In the genomic region with DNA sequence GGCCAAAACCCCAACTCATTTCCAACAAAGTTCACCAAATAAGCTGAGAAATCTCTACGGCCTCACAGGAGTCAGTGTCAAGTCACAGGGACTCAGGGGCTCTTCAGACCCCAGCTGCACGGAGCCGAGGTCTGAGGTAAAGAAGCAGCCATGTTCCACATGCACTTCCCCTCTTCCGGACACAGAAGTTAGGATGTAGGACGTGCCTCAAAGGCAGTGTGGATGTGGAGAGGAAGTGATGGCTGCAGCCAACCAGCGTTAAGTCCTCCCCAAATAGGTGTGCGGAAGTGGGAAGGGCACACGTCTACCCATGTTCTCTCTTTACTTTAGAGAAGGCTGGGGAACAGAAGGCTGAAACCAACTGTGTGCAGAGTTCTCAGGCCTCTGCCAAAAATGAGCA, we compare ENCODE assay signal across 1 cellular context.
A peak's percentile ranks its signal among the peaks of the same experiment; 100 is the strongest.
TF ChIP-seq lines count a peak whose summit lies in the region.

No MANE protein-coding gene starts in this region.

TF ChIP-seq in GM12878, 131 proteins besides CTCF, POLR2A, EP300 and RAD21:
- TF ChIP-seq CBFB (IDR thresholded peaks at IDR 0.05; ENCODE audit: low read depth) (no peak), LARP7 (IDR thresholded peaks at IDR 0.05) (0 out of 2 replicates have a peak, but pooled peaks have one; percentile 28), YY1 (IDR thresholded peaks at IDR 0.05; ENCODE audit: low read depth, low read length) (peak; percentile 50; the same call in 1 of the 2 replicates), PML (IDR thresholded peaks at IDR 0.05; ENCODE audit: low read length) (0 out of 2 replicates have a peak, but pooled peaks have one; percentile 6), EGR1 (IDR thresholded peaks at IDR 0.05; ENCODE audit: borderline replicate concordance in 1 of 2, low read depth in 2 of 2, low read length in 2 of 2) (peak in 1 of 2 experiments; percentile 5; a peak in 1 of 3 replicates), ZNF207 (IDR thresholded peaks at IDR 0.05; ENCODE audit: borderline replicate concordance) (0 out of 2 replicates have a peak, but pooled peaks have one; percentile 9), SPI1 (IDR thresholded peaks at IDR 0.05; ENCODE audit: borderline replicate concordance, insufficient read depth, low read depth, low read length) (peak; percentile 86; the same call in 1 of the 2 replicates), BHLHE40 (IDR thresholded peaks at IDR 0.05; ENCODE audit: borderline replicate concordance in 1 of 2, low read depth in 2 of 2, low read length in 1 of 2) (peak in 1 of 2 experiments; percentile 52; a peak in 2 of 4 replicates), IKZF2 (IDR thresholded peaks at IDR 0.05) (peak in 1 of 2 experiments; percentile 4; a peak in 2 of 4 replicates), MTA3 (IDR thresholded peaks at IDR 0.05; ENCODE audit: borderline replicate concordance, low read length) (peak; percentile 30; the same call in 1 of the 2 replicates), SMARCA5 (IDR thresholded peaks at IDR 0.05) (peak; percentile 80; the same call in 1 of the 2 replicates)
- TF ChIP-seq, protein P1, sequence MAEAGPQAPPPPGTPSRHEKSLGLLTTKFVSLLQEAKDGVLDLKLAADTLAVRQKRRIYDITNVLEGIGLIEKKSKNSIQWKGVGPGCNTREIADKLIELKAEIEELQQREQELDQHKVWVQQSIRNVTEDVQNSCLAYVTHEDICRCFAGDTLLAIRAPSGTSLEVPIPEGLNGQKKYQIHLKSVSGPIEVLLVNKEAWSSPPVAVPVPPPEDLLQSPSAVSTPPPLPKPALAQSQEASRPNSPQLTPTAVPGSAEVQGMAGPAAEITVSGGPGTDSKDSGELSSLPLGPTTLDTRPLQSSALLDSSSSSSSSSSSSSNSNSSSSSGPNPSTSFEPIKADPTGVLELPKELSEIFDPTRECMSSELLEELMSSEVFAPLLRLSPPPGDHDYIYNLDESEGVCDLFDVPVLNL (IDR thresholded peaks at IDR 0.05; ENCODE audit: low read depth, low read length) = no peak
- TF ChIP-seq, protein P2, sequence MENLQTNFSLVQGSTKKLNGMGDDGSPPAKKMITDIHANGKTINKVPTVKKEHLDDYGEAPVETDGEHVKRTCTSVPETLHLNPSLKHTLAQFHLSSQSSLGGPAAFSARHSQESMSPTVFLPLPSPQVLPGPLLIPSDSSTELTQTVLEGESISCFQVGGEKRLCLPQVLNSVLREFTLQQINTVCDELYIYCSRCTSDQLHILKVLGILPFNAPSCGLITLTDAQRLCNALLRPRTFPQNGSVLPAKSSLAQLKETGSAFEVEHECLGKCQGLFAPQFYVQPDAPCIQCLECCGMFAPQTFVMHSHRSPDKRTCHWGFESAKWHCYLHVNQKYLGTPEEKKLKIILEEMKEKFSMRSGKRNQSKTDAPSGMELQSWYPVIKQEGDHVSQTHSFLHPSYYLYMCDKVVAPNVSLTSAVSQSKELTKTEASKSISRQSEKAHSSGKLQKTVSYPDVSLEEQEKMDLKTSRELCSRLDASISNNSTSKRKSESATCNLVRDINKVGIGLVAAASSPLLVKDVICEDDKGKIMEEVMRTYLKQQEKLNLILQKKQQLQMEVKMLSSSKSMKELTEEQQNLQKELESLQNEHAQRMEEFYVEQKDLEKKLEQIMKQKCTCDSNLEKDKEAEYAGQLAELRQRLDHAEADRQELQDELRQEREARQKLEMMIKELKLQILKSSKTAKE (IDR thresholded peaks at IDR 0.05; ENCODE audit: low read depth, poor library complexity, severe bottlenecking) = no peak
- TF ChIP-seq, protein P3, sequence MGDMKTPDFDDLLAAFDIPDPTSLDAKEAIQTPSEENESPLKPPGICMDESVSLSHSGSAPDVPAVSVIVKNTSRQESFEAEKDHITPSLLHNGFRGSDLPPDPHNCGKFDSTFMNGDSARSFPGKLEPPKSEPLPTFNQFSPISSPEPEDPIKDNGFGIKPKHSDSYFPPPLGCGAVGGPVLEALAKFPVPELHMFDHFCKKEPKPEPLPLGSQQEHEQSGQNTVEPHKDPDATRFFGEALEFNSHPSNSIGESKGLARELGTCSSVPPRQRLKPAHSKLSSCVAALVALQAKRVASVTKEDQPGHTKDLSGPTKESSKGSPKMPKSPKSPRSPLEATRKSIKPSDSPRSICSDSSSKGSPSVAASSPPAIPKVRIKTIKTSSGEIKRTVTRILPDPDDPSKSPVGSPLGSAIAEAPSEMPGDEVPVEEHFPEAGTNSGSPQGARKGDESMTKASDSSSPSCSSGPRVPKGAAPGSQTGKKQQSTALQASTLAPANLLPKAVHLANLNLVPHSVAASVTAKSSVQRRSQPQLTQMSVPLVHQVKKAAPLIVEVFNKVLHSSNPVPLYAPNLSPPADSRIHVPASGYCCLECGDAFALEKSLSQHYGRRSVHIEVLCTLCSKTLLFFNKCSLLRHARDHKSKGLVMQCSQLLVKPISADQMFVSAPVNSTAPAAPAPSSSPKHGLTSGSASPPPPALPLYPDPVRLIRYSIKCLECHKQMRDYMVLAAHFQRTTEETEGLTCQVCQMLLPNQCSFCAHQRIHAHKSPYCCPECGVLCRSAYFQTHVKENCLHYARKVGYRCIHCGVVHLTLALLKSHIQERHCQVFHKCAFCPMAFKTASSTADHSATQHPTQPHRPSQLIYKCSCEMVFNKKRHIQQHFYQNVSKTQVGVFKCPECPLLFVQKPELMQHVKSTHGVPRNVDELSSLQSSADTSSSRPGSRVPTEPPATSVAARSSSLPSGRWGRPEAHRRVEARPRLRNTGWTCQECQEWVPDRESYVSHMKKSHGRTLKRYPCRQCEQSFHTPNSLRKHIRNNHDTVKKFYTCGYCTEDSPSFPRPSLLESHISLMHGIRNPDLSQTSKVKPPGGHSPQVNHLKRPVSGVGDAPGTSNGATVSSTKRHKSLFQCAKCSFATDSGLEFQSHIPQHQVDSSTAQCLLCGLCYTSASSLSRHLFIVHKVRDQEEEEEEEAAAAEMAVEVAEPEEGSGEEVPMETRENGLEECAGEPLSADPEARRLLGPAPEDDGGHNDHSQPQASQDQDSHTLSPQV (IDR thresholded peaks at IDR 0.05) = peak; percentile 62
- TF ChIP-seq, protein P4, sequence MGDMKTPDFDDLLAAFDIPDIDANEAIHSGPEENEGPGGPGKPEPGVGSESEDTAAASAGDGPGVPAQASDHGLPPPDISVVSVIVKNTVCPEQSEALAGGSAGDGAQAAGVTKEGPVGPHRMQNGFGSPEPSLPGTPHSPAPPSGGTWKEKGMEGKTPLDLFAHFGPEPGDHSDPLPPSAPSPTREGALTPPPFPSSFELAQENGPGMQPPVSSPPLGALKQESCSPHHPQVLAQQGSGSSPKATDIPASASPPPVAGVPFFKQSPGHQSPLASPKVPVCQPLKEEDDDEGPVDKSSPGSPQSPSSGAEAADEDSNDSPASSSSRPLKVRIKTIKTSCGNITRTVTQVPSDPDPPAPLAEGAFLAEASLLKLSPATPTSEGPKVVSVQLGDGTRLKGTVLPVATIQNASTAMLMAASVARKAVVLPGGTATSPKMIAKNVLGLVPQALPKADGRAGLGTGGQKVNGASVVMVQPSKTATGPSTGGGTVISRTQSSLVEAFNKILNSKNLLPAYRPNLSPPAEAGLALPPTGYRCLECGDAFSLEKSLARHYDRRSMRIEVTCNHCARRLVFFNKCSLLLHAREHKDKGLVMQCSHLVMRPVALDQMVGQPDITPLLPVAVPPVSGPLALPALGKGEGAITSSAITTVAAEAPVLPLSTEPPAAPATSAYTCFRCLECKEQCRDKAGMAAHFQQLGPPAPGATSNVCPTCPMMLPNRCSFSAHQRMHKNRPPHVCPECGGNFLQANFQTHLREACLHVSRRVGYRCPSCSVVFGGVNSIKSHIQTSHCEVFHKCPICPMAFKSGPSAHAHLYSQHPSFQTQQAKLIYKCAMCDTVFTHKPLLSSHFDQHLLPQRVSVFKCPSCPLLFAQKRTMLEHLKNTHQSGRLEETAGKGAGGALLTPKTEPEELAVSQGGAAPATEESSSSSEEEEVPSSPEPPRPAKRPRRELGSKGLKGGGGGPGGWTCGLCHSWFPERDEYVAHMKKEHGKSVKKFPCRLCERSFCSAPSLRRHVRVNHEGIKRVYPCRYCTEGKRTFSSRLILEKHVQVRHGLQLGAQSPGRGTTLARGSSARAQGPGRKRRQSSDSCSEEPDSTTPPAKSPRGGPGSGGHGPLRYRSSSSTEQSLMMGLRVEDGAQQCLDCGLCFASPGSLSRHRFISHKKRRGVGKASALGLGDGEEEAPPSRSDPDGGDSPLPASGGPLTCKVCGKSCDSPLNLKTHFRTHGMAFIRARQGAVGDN (IDR thresholded peaks at IDR 0.05) = peak; percentile 83
- TF ChIP-seq, protein P5, sequence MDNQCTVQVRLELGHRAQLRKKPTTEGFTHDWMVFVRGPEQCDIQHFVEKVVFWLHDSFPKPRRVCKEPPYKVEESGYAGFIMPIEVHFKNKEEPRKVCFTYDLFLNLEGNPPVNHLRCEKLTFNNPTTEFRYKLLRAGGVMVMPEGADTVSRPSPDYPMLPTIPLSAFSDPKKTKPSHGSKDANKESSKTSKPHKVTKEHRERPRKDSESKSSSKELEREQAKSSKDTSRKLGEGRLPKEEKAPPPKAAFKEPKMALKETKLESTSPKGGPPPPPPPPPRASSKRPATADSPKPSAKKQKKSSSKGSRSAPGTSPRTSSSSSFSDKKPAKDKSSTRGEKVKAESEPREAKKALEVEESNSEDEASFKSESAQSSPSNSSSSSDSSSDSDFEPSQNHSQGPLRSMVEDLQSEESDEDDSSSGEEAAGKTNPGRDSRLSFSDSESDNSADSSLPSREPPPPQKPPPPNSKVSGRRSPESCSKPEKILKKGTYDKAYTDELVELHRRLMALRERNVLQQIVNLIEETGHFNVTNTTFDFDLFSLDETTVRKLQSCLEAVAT (IDR thresholded peaks at IDR 0.05) = peak; percentile 23; the same call in 1 of the 2 replicates
- TF ChIP-seq, protein P6, sequence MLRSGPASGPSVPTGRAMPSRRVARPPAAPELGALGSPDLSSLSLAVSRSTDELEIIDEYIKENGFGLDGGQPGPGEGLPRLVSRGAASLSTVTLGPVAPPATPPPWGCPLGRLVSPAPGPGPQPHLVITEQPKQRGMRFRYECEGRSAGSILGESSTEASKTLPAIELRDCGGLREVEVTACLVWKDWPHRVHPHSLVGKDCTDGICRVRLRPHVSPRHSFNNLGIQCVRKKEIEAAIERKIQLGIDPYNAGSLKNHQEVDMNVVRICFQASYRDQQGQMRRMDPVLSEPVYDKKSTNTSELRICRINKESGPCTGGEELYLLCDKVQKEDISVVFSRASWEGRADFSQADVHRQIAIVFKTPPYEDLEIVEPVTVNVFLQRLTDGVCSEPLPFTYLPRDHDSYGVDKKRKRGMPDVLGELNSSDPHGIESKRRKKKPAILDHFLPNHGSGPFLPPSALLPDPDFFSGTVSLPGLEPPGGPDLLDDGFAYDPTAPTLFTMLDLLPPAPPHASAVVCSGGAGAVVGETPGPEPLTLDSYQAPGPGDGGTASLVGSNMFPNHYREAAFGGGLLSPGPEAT (IDR thresholded peaks at IDR 0.05; ENCODE audit: low read depth) = no peak
